In the genomic region with DNA sequence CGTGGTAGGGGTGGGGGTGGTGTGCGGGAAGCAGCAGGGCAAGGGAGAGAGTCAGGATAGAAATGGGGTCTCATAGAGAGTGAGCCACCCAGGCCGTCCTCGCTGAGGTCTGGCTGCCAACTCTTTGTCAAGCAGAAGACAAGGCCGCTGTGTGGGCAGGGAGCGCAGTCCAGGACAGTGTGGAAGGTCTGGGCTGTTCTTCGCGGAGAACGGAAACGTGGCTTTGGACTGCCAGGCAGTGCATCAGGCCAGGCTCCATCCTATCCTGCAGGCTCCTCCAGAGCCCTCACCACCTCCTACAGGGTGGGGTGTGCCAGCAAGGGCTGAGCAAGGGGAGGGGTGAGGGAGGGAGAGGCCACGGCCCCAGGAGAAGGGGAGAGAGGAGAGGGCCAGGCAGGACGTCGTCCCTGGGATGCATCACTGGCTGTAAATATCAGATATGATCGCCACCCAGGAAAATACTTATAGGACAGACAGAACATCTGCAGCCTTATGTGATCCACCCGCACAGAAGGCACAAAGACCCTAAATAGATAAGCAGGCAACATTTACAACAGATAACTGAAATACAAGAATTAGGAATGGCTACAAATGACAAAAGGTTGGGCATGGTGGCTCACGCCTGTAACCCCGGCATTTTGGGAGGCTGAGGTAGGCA, we compare ENCODE assay signal across 28 cellular contexts.
"Had no signal": no experiment of that assay in that cellular context is flagged by ENCODE, and none has a peak within 500 bp of the region (broad histone marks: within the 10 kb centered on the region; RNA-seq: fewer than 3 reads in every experiment).

No MANE protein-coding gene starts in this region.

- H3K27me3 Mint-ChIP-seq: activated CD8-positive, alpha-beta T cell treated with anti-CD3 and anti-CD28 coated beads for 36 hours had no signal

- H3K4me1 Mint-ChIP-seq: activated CD4-positive, alpha-beta T cell treated with anti-CD3 and anti-CD28 coated beads, Interleukin-2, amount 10 ng/mL, durations not matched to agents 24 days and 14 days; activated CD8-positive, alpha-beta memory T cell treated with anti-CD3 and anti-CD28 coated beads, Interleukin-2, amount 10 ng/mL, durations not matched to agents 7 days and 5 days; nephron had no signal

- H3K9me3 ChIP-seq: ascending aorta, heart right ventricle, sigmoid colon, testis, uterus had no signal

- ATAC-seq: activated CD4-positive, CD25-positive, alpha-beta regulatory T cell treated with anti-CD3 and anti-CD28 coated beads, Interleukin-2, amount 50 U/mL, for 24 hours; activated CD8-positive, alpha-beta memory T cell treated with anti-CD3 and anti-CD28 coated beads, Interleukin-2, amount 10 ng/mL, durations not matched to agents 7 days and 5 days; activated CD8-positive, alpha-beta T cell treated with anti-CD3 and anti-CD28 coated beads for 36 hours; heart right ventricle; left colon had no signal

- H3K27me3 ChIP-seq: ascending aorta, testis had no signal

- H3K36me3 Mint-ChIP-seq: activated CD8-positive, alpha-beta memory T cell treated with anti-CD3 and anti-CD28 coated beads, Interleukin-2, amount 10 ng/mL, durations not matched to agents 7 days and 5 days had no signal

- DNase-seq: activated CD4-positive, alpha-beta T cell treated with anti-CD3 and anti-CD28 coated beads, Interleukin-2, amount 10 ng/mL, durations not matched to agents 24 days and 14 days; activated CD8-positive, alpha-beta memory T cell treated with anti-CD3 and anti-CD28 coated beads, Interleukin-2, amount 10 ng/mL, durations not matched to agents 7 days and 5 days; activated CD8-positive, alpha-beta T cell treated with anti-CD3 and anti-CD28 coated beads for 36 hours; activated gamma-delta T cell; activated naive CD4-positive, alpha-beta T cell treated with anti-CD3 and anti-CD28 coated beads, Interleukin-2, amount 50 U/mL, for 16 hours; activated T-cell treated with anti-CD3 and anti-CD28 coated beads for 4 hours; brain microvascular endothelial cell; central memory CD4-positive, alpha-beta T cell; heart right ventricle; islet precursor cell; left colon; mesenchymal stem cell; nucleus accumbens; sigmoid colon; stimulated activated CD4-positive, alpha-beta T cell treated with anti-CD3 and anti-CD28 coated beads, Interleukin-15, amount 100 ng/mL, for 24 hours; stimulated activated CD8-positive, alpha-beta memory T cell treated with anti-CD3 and anti-CD28 coated beads, Interleukin-4, amount 100 ng/mL, for 48 hours; stimulated activated naive B cell treated with anti-CD40 and anti-IgM and Interleukin-4, amounts not matched to agents 10 μg/mL and 1 μg/mL and 100 μg/mL, for 72 hours; T-helper 2 cell; testis; trophoblast cell; uterus had no signal

- H3K4me3 Mint-ChIP-seq: activated CD4-positive, alpha-beta T cell treated with anti-CD3 and anti-CD28 coated beads, Interleukin-2, amount 10 ng/mL, durations not matched to agents 24 days and 14 days; activated CD8-positive, alpha-beta memory T cell treated with anti-CD3 and anti-CD28 coated beads, Interleukin-2, amount 10 ng/mL, durations not matched to agents 7 days and 5 days; activated CD8-positive, alpha-beta T cell treated with anti-CD3 and anti-CD28 coated beads for 36 hours; activated T-helper 1 cell treated with anti-CD3 and anti-CD28 coated beads, Interleukin-12 subunit alpha, Interleukin-12 subunit beta, Interleukin-2, Interleukin-4 antibody, amounts not matched to agents 30 ng/mL and 10 ng/mL and 1 ng/mL, durations not matched to agents 14 hours and 24 hours and 36 hours; nephron; stimulated activated naive B cell treated with anti-CD40 and anti-IgM and Interleukin-4, amounts not matched to agents 10 μg/mL and 1 μg/mL and 100 μg/mL, for 72 hours had no signal

- H3K9me3 Mint-ChIP-seq: activated CD4-positive, alpha-beta T cell treated with anti-CD3 and anti-CD28 coated beads, Interleukin-2, amount 10 ng/mL, durations not matched to agents 24 days and 14 days; activated CD8-positive, alpha-beta T cell treated with anti-CD3 and anti-CD28 coated beads for 36 hours; activated T-helper 1 cell treated with anti-CD3 and anti-CD28 coated beads, Interleukin-12 subunit alpha, Interleukin-12 subunit beta, Interleukin-2, Interleukin-4 antibody, amounts not matched to agents 30 ng/mL and 10 ng/mL and 1 ng/mL, durations not matched to agents 14 hours and 24 hours and 36 hours; nephron; stimulated activated naive B cell treated with anti-CD40 and anti-IgM and Interleukin-4, amounts not matched to agents 10 μg/mL and 1 μg/mL and 100 μg/mL, for 72 hours had no signal

- H3K4me2 ChIP-seq: smooth muscle cell had no signal

- H3K27ac Mint-ChIP-seq: activated CD4-positive, alpha-beta T cell treated with anti-CD3 and anti-CD28 coated beads, Interleukin-2, amount 10 ng/mL, durations not matched to agents 24 days and 14 days; activated CD8-positive, alpha-beta memory T cell treated with anti-CD3 and anti-CD28 coated beads, Interleukin-2, amount 10 ng/mL, durations not matched to agents 7 days and 5 days; activated CD8-positive, alpha-beta T cell treated with anti-CD3 and anti-CD28 coated beads for 36 hours; activated T-helper 1 cell treated with anti-CD3 and anti-CD28 coated beads, Interleukin-12 subunit alpha, Interleukin-12 subunit beta, Interleukin-2, Interleukin-4 antibody, amounts not matched to agents 30 ng/mL and 10 ng/mL and 1 ng/mL, durations not matched to agents 14 hours and 24 hours and 36 hours; nephron; stimulated activated naive B cell treated with anti-CD40 and anti-IgM and Interleukin-4, amounts not matched to agents 10 μg/mL and 1 μg/mL and 100 μg/mL, for 72 hours had no signal

- H3K36me3 ChIP-seq: brain microvascular endothelial cell, heart right ventricle, sigmoid colon, uterus had no signal

- H3K27ac ChIP-seq: ascending aorta, brain microvascular endothelial cell, epithelial cell of prostate, heart right ventricle, sigmoid colon, testis, uterus, VCaP had no signal

- H3K4me3 ChIP-seq: ascending aorta, heart right ventricle, sigmoid colon, smooth muscle cell, testis, uterus had no signal

- H3K4me1 ChIP-seq: ascending aorta, sigmoid colon, testis, uterus had no signal
